22 cellular contexts compared by ENCODE assay signal in the genomic region with DNA sequence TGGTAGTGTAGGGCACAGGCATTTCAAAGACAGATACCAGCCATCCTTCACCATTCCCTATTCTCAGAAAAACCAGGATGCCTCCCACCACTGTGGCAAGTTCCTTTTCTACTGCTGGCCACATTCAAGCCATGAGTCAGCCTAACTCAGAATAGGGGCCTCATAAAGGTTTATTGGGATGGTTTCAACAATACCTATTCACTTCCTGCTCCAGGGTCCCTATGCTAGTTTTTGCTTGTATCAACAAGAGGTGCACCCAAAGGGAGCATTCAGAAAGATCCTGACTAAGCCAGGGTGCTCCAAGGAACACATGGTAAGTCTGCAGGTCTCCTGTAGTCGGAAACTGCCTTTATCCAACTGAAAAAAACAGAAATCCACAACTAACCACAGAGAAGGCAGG.
"Had no signal": no experiment of that assay in that cellular context is flagged by ENCODE, and none has a peak within 500 bp of the region (broad histone marks: within the 10 kb centered on the region; RNA-seq: fewer than 3 reads in every experiment).

No MANE protein-coding gene starts in this region.

- H3K4me3 ChIP-seq: cardiac muscle cell, gastrocnemius medialis, ovary, prostate gland, spleen, testis, vagina had no signal

- H3K9me3 ChIP-seq: gastrocnemius medialis, neutrophil, ovary, prostate gland, spleen, testis, vagina had no signal

- DNase-seq: activated B cell treated with CpG ODN at 0.5 μM for 24 hours; activated CD4-positive, alpha-beta T cell treated with anti-CD3 and anti-CD28 coated beads for 4 hours; activated CD4-positive, alpha-beta T cell treated with anti-CD3 and anti-CD28 coated beads, Interleukin-2, amount 50 U/mL, for 48 hours; activated effector memory CD4-positive, alpha-beta T cell treated with Interleukin-2 at 50 U/mL for 16 hours; activated naive CD4-positive, alpha-beta T cell treated with anti-CD3 and anti-CD28 coated beads for 36 hours; activated naive CD8-positive, alpha-beta T cell treated with anti-CD3 and anti-CD28 coated beads, Interleukin-2, amount 50 U/mL, for 24 hours; activated T-cell treated with anti-CD3 and anti-CD28 coated beads, Interleukin-2, amount 50 U/mL, for 72 hours; gastrocnemius medialis; hippocampal formation; left ventricle myocardium superior; ovary; spleen; stimulated activated CD4-positive, alpha-beta T cell treated with anti-CD3 and anti-CD28 coated beads, Interleukin-4, amount 100 ng/mL, for 1 hour; stimulated activated naive CD4-positive, alpha-beta T cell; testis; trophoblast cell had no signal

- H3K27ac ChIP-seq: cardiac muscle cell, gastrocnemius medialis, neutrophil, ovary, prostate gland, spleen, testis, vagina had no signal

- H3K27me3 ChIP-seq: gastrocnemius medialis, neutrophil, ovary, spleen, testis, vagina had no signal

- ATAC-seq: activated naive CD8-positive, alpha-beta T cell treated with anti-CD3 and anti-CD28 coated beads, Interleukin-2, amount 50 U/mL, for 24 hours; activated T-cell treated with anti-CD3 and anti-CD28 coated beads, Interleukin-2, amount 50 U/mL, for 72 hours; gastrocnemius medialis; left ventricle myocardium superior; natural killer cell treated with Interleukin-12 subunit alpha and Interleukin-12 subunit beta and Interleukin-15 and Interleukin-18, amount 100 ng/mL, for 72 hours had no signal

- H3K4me1 Mint-ChIP-seq: activated B cell treated with CpG ODN at 0.5 μM for 24 hours, memory B cell had no signal

- H3K27me3 Mint-ChIP-seq: memory B cell had no signal

- H3K4me1 ChIP-seq: gastrocnemius medialis, prostate gland, spleen, testis, vagina had no signal

- H3K36me3 ChIP-seq: cardiac muscle cell, gastrocnemius medialis, neutrophil, ovary, prostate gland, spleen, vagina had no signal

- H3K36me3 Mint-ChIP-seq: memory B cell; natural killer cell treated with Interleukin-12 subunit alpha and Interleukin-12 subunit beta and Interleukin-15 and Interleukin-18, amount 100 ng/mL, for 72 hours had no signal

- H3K9me3 Mint-ChIP-seq: activated B cell treated with CpG ODN at 0.5 μM for 24 hours; activated naive CD4-positive, alpha-beta T cell treated with anti-CD3 and anti-CD28 coated beads for 36 hours; activated naive CD8-positive, alpha-beta T cell treated with anti-CD3 and anti-CD28 coated beads, Interleukin-2, amount 50 U/mL, for 24 hours; activated T-cell treated with anti-CD3 and anti-CD28 coated beads, Interleukin-2, amount 50 U/mL, for 72 hours; memory B cell; natural killer cell treated with Interleukin-12 subunit alpha and Interleukin-12 subunit beta and Interleukin-15 and Interleukin-18, amount 100 ng/mL, for 72 hours had no signal

- H3K4me3 Mint-ChIP-seq: activated B cell treated with CpG ODN at 0.5 μM for 24 hours; activated naive CD4-positive, alpha-beta T cell treated with anti-CD3 and anti-CD28 coated beads for 36 hours; activated naive CD8-positive, alpha-beta T cell treated with anti-CD3 and anti-CD28 coated beads, Interleukin-2, amount 50 U/mL, for 24 hours; activated T-cell treated with anti-CD3 and anti-CD28 coated beads, Interleukin-2, amount 50 U/mL, for 72 hours; memory B cell; natural killer cell treated with Interleukin-12 subunit alpha and Interleukin-12 subunit beta and Interleukin-15 and Interleukin-18, amount 100 ng/mL, for 72 hours had no signal

- H3K27ac Mint-ChIP-seq: activated B cell treated with CpG ODN at 0.5 μM for 24 hours; activated naive CD4-positive, alpha-beta T cell treated with anti-CD3 and anti-CD28 coated beads for 36 hours; activated naive CD8-positive, alpha-beta T cell treated with anti-CD3 and anti-CD28 coated beads, Interleukin-2, amount 50 U/mL, for 24 hours; activated T-cell treated with anti-CD3 and anti-CD28 coated beads, Interleukin-2, amount 50 U/mL, for 72 hours; memory B cell; natural killer cell treated with Interleukin-12 subunit alpha and Interleukin-12 subunit beta and Interleukin-15 and Interleukin-18, amount 100 ng/mL, for 72 hours had no signal
